In genomic region chr6:158972241-158973233, GRCh38 we compare ENCODE assay signal across 8 cellular contexts. TPM values are rescaled to one million over a fixed set of nuclear protein-coding genes. Genes with fewer than 3 reads are reported as not detected.
DNase-seq lines count a peak whose midpoint lies in the region; ATAC-seq and TF ChIP-seq lines count a peak whose summit lies in the region.

No MANE protein-coding gene starts in this region.

- ATAC-seq in natural killer cell = peak; percentile 58 to 84 (median 75)
- ATAC-seq in GM21515 (IDR thresholded peaks at IDR 0.05; ENCODE audit: unreplicated experiment) = no peak
- no peak for ATAC-seq in HG03196 (IDR thresholded peaks at IDR 0.05; ENCODE audit: unreplicated experiment)

- TF ChIP-seq POLR2A in esophagus squamous epithelium (IDR thresholded peaks at IDR 0.05) = no peak

- H3K36me3 Mint-ChIP-seq in natural killer cell = peaks cover 17% of the 10 kb centered on the region

- no peak overlapping the region for H3K4me3 Mint-ChIP-seq in natural killer cell

- H3K4me1 Mint-ChIP-seq in natural killer cell = peaks cover 0 to 4% of the 10 kb centered on the region in 2 donors

- H3K27ac ChIP-seq in esophagus squamous epithelium = peak overlapping the region in 1 of 4 donors; percentile 44

- peaks cover 0 to 66% (median 4%) of the 10 kb centered on the region in 3 donors for H3K36me3 ChIP-seq in esophagus squamous epithelium

- no peaks in the 10 kb centered on the region for H3K27me3 Mint-ChIP-seq in natural killer cell (ENCODE audit: low read depth in 2 of 2)

- 24 to 27% methylated on average over 4 of the region's 4 CpGs for WGBS in esophagus squamous epithelium, 2 donors

- H3K4me1 ChIP-seq in esophagus squamous epithelium = peaks cover 0 to 5% (median 0%) of the 10 kb centered on the region in 3 donors

- intact Hi-C loops in esophagus squamous epithelium (cut with DNase I) = no loop called here
- intact Hi-C loops in natural killer cell (cut with micrococcal nuclease) = loop anchor here (1.0 to 10.0 kb wide), 4 partner anchors 179 to 758 kb away; no protein-coding TSS in a partner anchor

- H3K27me3 ChIP-seq in esophagus squamous epithelium = no peaks in the 10 kb centered on the region

- peak; percentile 66 for DNase-seq in EH (ENCODE audit: low read depth)
- DNase-seq in LNCaP clone FGC (ENCODE audit: low read depth) = peak; percentile 15
- peak; percentile 52 for DNase-seq in SK-MEL-5 (ENCODE audit: low read depth, low spot score)
- no peak for DNase-seq in esophagus squamous epithelium (lab: John Stamatoyannopoulos, UW)
- DNase-seq in natural killer cell = no peak
- DNase-seq in NCI-H1930 (lab: John Stamatoyannopoulos, UW) = no peak

- H3K4me3 ChIP-seq in LNCaP clone FGC (ENCODE audit: low read depth, low read length) = no peak overlapping the region
- no peak overlapping the region for H3K4me3 ChIP-seq in esophagus squamous epithelium

- no peak overlapping the region for H3K27ac Mint-ChIP-seq in natural killer cell

- H3K9me3 ChIP-seq in esophagus squamous epithelium = peaks cover 0 to 13% (median 9%) of the 10 kb centered on the region in 3 donors

- in situ Hi-C loops in SK-MEL-5 (cut with HindIII; ENCODE audit: low pct_unique_long_range_greater_than_20kb, low sequenced_read_pairs) = no loop called here

- TF ChIP-seq CTCF in LNCaP clone FGC (IDR thresholded peaks at IDR 0.05; ENCODE audit: control insufficient read depth, extremely low read depth, insufficient read depth) (no peak), esophagus squamous epithelium (IDR thresholded peaks at IDR 0.05) (peak in 5 of 6 experiments; percentile 48 to 77 (median 57)), natural killer cell (IDR thresholded peaks at IDR 0.05) (peak; percentile 87)

- peaks cover 3 to 8% of the 10 kb centered on the region in 2 donors for H3K9me3 Mint-ChIP-seq in natural killer cell

RNA-seq across cellular contexts. Expression of gene RSPH3, which starts 27.5 kb away (rescaled TPM):
- total RNA-seq in SK-MEL-5 (2014; rRNA removed; shearing (Covaris generic)) = 1.8 and 3.5 TPM in 2 replicates
- polyA plus RNA-seq in SK-MEL-5 (2015; cell fraction: cytosol; rRNA removed) = 3.7 and 4.4 TPM in 2 replicates
- polyA plus RNA-seq in SK-MEL-5 (2015; cell fraction: nucleus; rRNA removed) = 0.89 and 2.3 TPM in 2 replicates
- total RNA-seq in esophagus squamous epithelium = 10 to 100 TPM in 2 of 4 donors, 1 to 10 TPM in 2; 8.0 to 13.2 (median 11.2) TPM
- 1 to 10 TPM; 1.5 to 2.9 (median 2.4) TPM for total RNA-seq in natural killer cell

Comparison
In these comparisons a context has a peak if more than half of its experiments do, and no peak if none do; other contexts are left out.
1. DNase-seq: peak in EH (single experiment), LNCaP clone FGC (single experiment) and SK-MEL-5 (single experiment); none in esophagus squamous epithelium (single experiment), natural killer cell (single experiment) and NCI-H1930 (0 of 2).
2. ATAC-seq: peak in natural killer cell (3 of 3); none in GM21515 (single experiment) and HG03196 (single experiment).